ENCODE assay signal across 8 cellular contexts in the genomic region with DNA sequence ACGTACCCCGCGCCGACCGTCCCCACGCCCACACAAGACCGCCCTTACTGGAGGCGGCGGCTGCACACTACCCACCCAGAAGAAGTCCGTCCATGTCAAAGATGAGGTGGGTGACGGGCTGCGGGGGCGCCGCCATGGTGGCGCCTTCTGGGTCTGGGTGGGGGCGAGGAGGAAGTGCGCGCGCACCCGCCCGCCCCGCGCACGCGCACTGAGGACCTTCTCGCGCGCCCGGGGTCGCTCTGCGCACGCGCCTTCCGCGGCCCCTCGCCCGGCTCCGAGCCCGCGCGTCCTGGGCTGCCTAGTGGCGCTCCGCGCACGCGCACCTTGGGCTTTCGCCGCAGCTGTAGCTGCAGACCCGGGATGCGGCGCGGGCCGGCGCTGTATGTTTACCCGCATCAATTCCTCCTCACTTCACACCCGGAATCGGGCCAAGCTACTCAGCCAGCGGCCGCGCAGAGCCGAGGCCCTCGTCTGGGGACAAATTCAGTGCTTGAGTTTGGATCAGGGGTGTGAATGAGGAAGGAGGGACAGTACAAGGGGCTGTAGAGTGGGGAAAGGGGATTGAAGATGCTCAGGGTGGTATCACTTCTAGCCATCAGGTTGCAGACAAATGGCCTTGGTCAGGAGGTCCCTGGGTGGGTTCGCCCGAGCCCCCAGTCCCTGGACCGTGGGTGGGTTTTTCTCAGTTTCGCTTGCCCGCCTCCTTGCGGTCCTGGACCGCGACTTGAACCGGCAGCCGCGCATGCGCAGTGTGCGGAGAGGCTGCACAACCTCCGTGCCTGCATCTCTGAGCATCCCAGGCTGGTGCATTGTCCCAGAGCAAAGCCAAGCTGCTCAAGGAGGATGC. TPM values are rescaled to one million over a fixed set of nuclear protein-coding genes. Genes with fewer than 3 reads are reported as not detected.
A peak's percentile ranks its signal among the peaks of the same experiment; 100 is the strongest.
DNase-seq lines count a peak whose midpoint lies in the region; ATAC-seq lines count a peak whose summit lies in the region.

A gene (minus strand): TSS at position 176 of the 847 bp plus-strand sequence. CDS start 40 bp downstream, at position 136.

- H3K27ac Mint-ChIP-seq in T-helper 17 cell = peak within 1 kb of the TSS; percentile 89

- WGBS in urinary bladder = under 1% methylated on average over 73 of the region's 76 CpGs

- H3K36me3 ChIP-seq in urinary bladder (ENCODE audit: insufficient read depth) = no peaks in the 10 kb centered on the region

- DNase-seq in NCI-H146 (lab: John Stamatoyannopoulos, UW) (peak; percentile 83), T-helper 17 cell (peak; percentile 75 to 82 (median 81)), amniotic stem cell (lab: John Stamatoyannopoulos, UW) (peak; percentile 81), left ventricle myocardium superior (peak; percentile 93), pulmonary artery endothelial cell (ENCODE audit: low read depth, low spot score) (peak; percentile 35)

- H3K4me1 ChIP-seq in urinary bladder (ENCODE audit: insufficient read depth) = no peaks in the 10 kb centered on the region

- H3K4me3 ChIP-seq in urinary bladder (ENCODE audit: low read depth, low read length) = peak within 1 kb of the TSS; percentile 72

- H3K27me3 Mint-ChIP-seq in T-helper 17 cell = no peaks in the 10 kb centered on the region

- peaks cover 5% of the 10 kb centered on the region for H3K4me1 Mint-ChIP-seq in T-helper 17 cell

- ATAC-seq in GM18498 (IDR thresholded peaks at IDR 0.05; ENCODE audit: unreplicated experiment) = peak; percentile 86
- peak; percentile 79 for ATAC-seq in HG02852 (IDR thresholded peaks at IDR 0.05; ENCODE audit: unreplicated experiment)
- peak; percentile 86 for ATAC-seq in T-helper 17 cell
- ATAC-seq in left ventricle myocardium superior = peak; percentile 98

- H3K4me3 Mint-ChIP-seq in T-helper 17 cell = peak within 1 kb of the TSS; percentile 85

- no peaks in the 10 kb centered on the region for H3K9me3 ChIP-seq in T-helper 17 cell (ENCODE audit: control insufficient read depth, low read length, poor library complexity, severe bottlenecking)

- H3K36me3 Mint-ChIP-seq in T-helper 17 cell (ENCODE audit: low read depth) = no peaks in the 10 kb centered on the region

- intact Hi-C loops in left ventricle myocardium superior (cut with micrococcal nuclease) = no loop called here

- peak within 1 kb of the TSS; percentile 95 for H3K27ac ChIP-seq in urinary bladder (ENCODE audit: low read depth)

RNA-seq across cellular contexts. Expression of the gene that starts here (rescaled TPM):
- total RNA-seq in T-helper 17 cell (1 to 10 TPM; 7.4 to 8.4 TPM), left ventricle myocardium superior (21.9 TPM), pulmonary artery endothelial cell (7.3 and 7.4 TPM in 2 replicates), urinary bladder (11.6 TPM)
- polyA plus RNA-seq in urinary bladder = 10.2 TPM

Comparison
In these comparisons a context has a peak if more than half of its experiments do, and no peak if none do; other contexts are left out.
1. Peak in every context shown above with its lines: DNase-seq, ATAC-seq, H3K4me3 ChIP-seq and H3K27ac ChIP-seq.
2. DNase-seq: peak in every context shown above with its lines; median percentile 93 in left ventricle myocardium superior; 83 in NCI-H146; 81 in T-helper 17 cell; 81 in amniotic stem cell; 35 in pulmonary artery endothelial cell.